23 cellular contexts compared by ENCODE assay signal in genomic region chr7:45683556-45684148, GRCh38.
"Had no signal": no experiment of that assay in that cellular context is flagged by ENCODE, and none has a peak within 500 bp of the region (broad histone marks: within the 10 kb centered on the region; RNA-seq: fewer than 3 reads in every experiment).

No MANE protein-coding gene starts in this region.

- ATAC-seq: body of pancreas; heart left ventricle; lower lobe of right lung; stimulated activated naive CD8-positive, alpha-beta T cell treated with anti-CD3 and anti-CD28 coated beads, Interleukin-15, Interleukin-2, amounts not matched to agents 100 U/mL and 50 U/mL, for 24 hours had no signal

- H3K36me3 ChIP-seq: lower lobe of right lung, neural progenitor cell, suprapubic skin, upper lobe of left lung, WERI-Rb-1 had no signal

- H3K27ac Mint-ChIP-seq: activated naive CD8-positive, alpha-beta T cell treated with anti-CD3 and anti-CD28 coated beads for 36 hours; neural progenitor cell had no signal

- H3K4me1 ChIP-seq: lower lobe of right lung, neural progenitor cell, parathyroid adenoma, suprapubic skin had no signal

- H2AFZ ChIP-seq: neural progenitor cell, parathyroid adenoma had no signal

- H3K9me3 ChIP-seq: body of pancreas, heart left ventricle, lower lobe of right lung, suprapubic skin, upper lobe of left lung had no signal

- H3K4me3 ChIP-seq: body of pancreas, heart left ventricle, lower lobe of right lung, neural progenitor cell, SK-N-MC, suprapubic skin, upper lobe of left lung had no signal

- H3K4me1 Mint-ChIP-seq: activated naive CD8-positive, alpha-beta T cell treated with anti-CD3 and anti-CD28 coated beads for 36 hours; neural progenitor cell had no signal

- H3K4me3 Mint-ChIP-seq: activated naive CD8-positive, alpha-beta T cell treated with anti-CD3 and anti-CD28 coated beads for 36 hours; neural progenitor cell had no signal

- H3K4me2 ChIP-seq: neural progenitor cell had no signal

- DNase-seq: activated CD4-positive, alpha-beta T cell treated with anti-CD3 and anti-CD28 coated beads for 4 hours; activated gamma-delta T cell; activated naive CD8-positive, alpha-beta T cell treated with anti-CD3 and anti-CD28 coated beads for 36 hours; activated T-cell treated with anti-CD3 and anti-CD28 coated beads, Interleukin-2, amount 50 U/mL, for 1 hour; body of pancreas; central memory CD4-positive, alpha-beta T cell; cortex of kidney; effector CD8-positive, alpha-beta T cell; lower lobe of right lung; retina; Right ventricle myocardium superior; stimulated activated CD4-positive, alpha-beta T cell treated with anti-CD3 and anti-CD28 coated beads, Interleukin-15, amount 100 ng/mL, for 24 hours; stimulated activated CD4-positive, alpha-beta T cell treated with anti-CD3 and anti-CD28 coated beads, Interleukin-4, amount 100 ng/mL, for 1 hour; stimulated activated naive CD8-positive, alpha-beta T cell treated with anti-CD3 and anti-CD28 coated beads, Interleukin-15, Interleukin-2, amounts not matched to agents 100 U/mL and 50 U/mL, for 24 hours; T-helper 1 cell; T1000; WERI-Rb-1 had no signal

- H3K27me3 ChIP-seq: body of pancreas, heart left ventricle, neural progenitor cell, suprapubic skin, upper lobe of left lung had no signal

- H3K27ac ChIP-seq: body of pancreas, heart left ventricle, lower lobe of right lung, neural progenitor cell, parathyroid adenoma, SK-N-MC, suprapubic skin, upper lobe of left lung, WERI-Rb-1 had no signal

- H3K9me3 Mint-ChIP-seq: activated naive CD8-positive, alpha-beta T cell treated with anti-CD3 and anti-CD28 coated beads for 36 hours; neural progenitor cell had no signal

- H3K36me3 Mint-ChIP-seq: activated naive CD8-positive, alpha-beta T cell treated with anti-CD3 and anti-CD28 coated beads for 36 hours had no signal

- H3K9ac ChIP-seq: neural progenitor cell, parathyroid adenoma had no signal
